In genomic region chr10:17123062-17123661, GRCh38 we compare ENCODE assay signal across 13 cellular contexts. TPM values are rescaled to one million over a fixed set of nuclear protein-coding genes. Genes with fewer than 3 reads are reported as not detected.
A peak's percentile ranks its signal among the peaks of the same experiment; 100 is the strongest.
DNase-seq lines count a peak whose midpoint lies in the region; ATAC-seq, FAIRE-seq and TF ChIP-seq lines count a peak whose summit lies in the region.
"Had no signal": no experiment of that assay in that cellular context is flagged by ENCODE, and none has a peak within 500 bp of the region (broad histone marks: within the 10 kb centered on the region; RNA-seq: fewer than 3 reads in every experiment).

No MANE protein-coding gene starts in this region.

- H3K36me3 ChIP-seq in K562 (ENCODE audit: control insufficient read depth, insufficient read depth, low read length) (no peaks in the 10 kb centered on the region), suprapubic skin (no peaks in the 10 kb centered on the region)
- H3K36me3 ChIP-seq: BE2C had no signal

- TF ChIP-seq EP300 in K562 (IDR thresholded peaks at IDR 0.05; ENCODE audit: low read length) (no peak), suprapubic skin (IDR thresholded peaks at IDR 0.05) (no peak)

- no peak for TF ChIP-seq RAD21 in K562 (CRISPR knock-in tag; conservative IDR thresholded peaks at IDR 0.05 in 1 of 2, IDR thresholded peaks at IDR 0.05 in 1 of 2)

- H3K27ac ChIP-seq in K562 (ENCODE audit: extremely low read depth, low read depth, low read length): no peak overlapping the region
- H3K27ac ChIP-seq in suprapubic skin: no peak overlapping the region

- peak; percentile 19 for DNase-seq in AG08396 (ENCODE audit: low spot score)
- peak; percentile 87 for DNase-seq in HT1080 (ENCODE audit: low read depth)
- peak in 1 of 4 experiments; percentile 16 for DNase-seq in K562 (ENCODE audit: extremely low read depth in 1 of 4, low spot score in 3 of 4)
- DNase-seq in iris pigment epithelial cell (ENCODE audit: low read depth): peak; percentile 71
- DNase-seq in suprapubic skin (ENCODE audit: low spot score in 2 of 2): no peak
- no peak for DNase-seq in DMS53 (lab: John Stamatoyannopoulos, UW)
- no peak for DNase-seq in NCI-H1092 (lab: John Stamatoyannopoulos, UW)
- DNase-seq in NCI-H146 (lab: John Stamatoyannopoulos, UW): no peak
- DNase-seq: activated naive CD8-positive, alpha-beta T cell treated with anti-CD3 and anti-CD28 coated beads for 36 hours; BE2C; effector CD8-positive, alpha-beta T cell; immature natural killer cell; NCI-H2081 treated with DMSO at 0.1 percent for 48 hours had no signal

- in situ Hi-C loops in K562 (cut with MboI): no loop called here

- no peak for TF ChIP-seq CTCF in K562 (IDR thresholded peaks at IDR 0.05 in 2 of 3, conservative IDR thresholded peaks at IDR 0.05 in 1 of 3; ENCODE audit: insufficient read depth in 2 of 3, low read depth in 1 of 3, low read length in 3 of 3)
- no peak for TF ChIP-seq CTCF in suprapubic skin (IDR thresholded peaks at IDR 0.05)

- POLR2A ChIA-PET in K562 (lab: Yijun Ruan, JAX): interaction anchor here (0.9 to 1.5 kb wide), 4 partner anchors 8 to 249 kb away, joined by 3 to 7 read pairs (median 3); no protein-coding TSS in a partner anchor

- 6% methylated on average over 1 of the region's 1 CpG for WGBS in K562 (ENCODE audit: insufficient coverage, low coverage, missing lambda C conversion rate)
- WGBS in suprapubic skin: 37% methylated on average over 1 of the region's 1 CpG

- H3K4me1 ChIP-seq in K562 (replicated peaks in 1 of 2; ENCODE audit: control insufficient read depth in 2 of 2, insufficient read depth in 2 of 2, low read length in 2 of 2) (peaks cover 0 to 3% of the 10 kb centered on the region in 2 experiments; a peak in 1 of 5 replicates), suprapubic skin (no peaks in the 10 kb centered on the region)
- H3K4me1 ChIP-seq: BE2C had no signal

- CTCF ChIA-PET in K562 (lab: Yijun Ruan, JAX; ENCODE audit: low intra/inter-chr PET ratio): no interaction called here

- no peak overlapping the region for H2AFZ ChIP-seq in K562 (ENCODE audit: low read depth, low read length)

- intact Hi-C loops in K562 (cut with micrococcal nuclease): no loop called here

- H3K9me1 ChIP-seq in K562 (ENCODE audit: control insufficient read depth, insufficient read depth, low read length): no peaks in the 10 kb centered on the region

- H3K27me3 ChIP-seq in K562 (ENCODE audit: control insufficient read depth in 2 of 2, insufficient read depth in 2 of 2, low read length in 2 of 2) (peaks cover 0 to 4% of the 10 kb centered on the region in 2 experiments; a peak in 2 of 5 replicates), suprapubic skin (no peaks in the 10 kb centered on the region)
- H3K27me3 ChIP-seq: BE2C had no signal

- no peak overlapping the region for H3K4me2 ChIP-seq in K562 (ENCODE audit: insufficient read depth, low read length)

- no TSS peak for BruUV-seq in K562 (replicated peaks; lab: Mats Ljungman, UMichigan)

- no peaks in the 10 kb centered on the region for H3K9me3 ChIP-seq in K562 (replicated peaks; ENCODE audit: control insufficient read depth, insufficient read depth, low read depth, low read length)
- no peaks in the 10 kb centered on the region for H3K9me3 ChIP-seq in suprapubic skin
- H3K9me3 ChIP-seq: BE2C had no signal

- H3K79me2 ChIP-seq in K562 (ENCODE audit: control insufficient read depth, insufficient read depth, low read length): no peaks in the 10 kb centered on the region

- no peak overlapping the region for H3K9ac ChIP-seq in K562 (ENCODE audit: insufficient read depth in 1 of 2, low read depth in 2 of 2, low read length in 2 of 2)

- ATAC-seq in K562: no peak

- FAIRE-seq in K562 (lab: Jason Lieb, UNC): no peak

- H3K4me3 ChIP-seq in K562 (no peak overlapping the region), suprapubic skin (no peak overlapping the region)

- no peaks in the 10 kb centered on the region for H4K20me1 ChIP-seq in K562 (replicated peaks; ENCODE audit: control insufficient read depth, insufficient read depth, low read length)

- TF ChIP-seq POLR2A in K562 (conservative IDR thresholded peaks at IDR 0.05) (no peak), suprapubic skin (IDR thresholded peaks at IDR 0.05) (no peak)

TF ChIP-seq in K562, 482 proteins besides CTCF, POLR2A, EP300 and RAD21 (continues in another document):
- TF ChIP-seq JUND (IDR thresholded peaks at IDR 0.05; ENCODE audit: borderline replicate concordance, low read depth, low read length) (peak; percentile 61; the same call in 1 of the 2 replicates), JUND (tag; IDR thresholded peaks at IDR 0.05; ENCODE audit: borderline replicate concordance, low read depth, low read length) (peak; percentile 30; the same call in 1 of the 3 replicates), TCF3 (CRISPR knock-in tag; IDR thresholded peaks at IDR 0.05) (0 out of 2 replicates have a peak, but pooled peaks have one; percentile 12), FOSL1 (tag; conservative IDR thresholded peaks at IDR 0.05) (peak; percentile 66), ARID1B (IDR thresholded peaks at IDR 0.05) (0 out of 2 replicates have a peak, but pooled peaks have one; percentile 14), KDM1A (IDR thresholded peaks at IDR 0.05) (peak in 1 of 2 experiments; percentile 44; a peak in 1 of 4 replicates)
- TF ChIP-seq, protein P1, sequence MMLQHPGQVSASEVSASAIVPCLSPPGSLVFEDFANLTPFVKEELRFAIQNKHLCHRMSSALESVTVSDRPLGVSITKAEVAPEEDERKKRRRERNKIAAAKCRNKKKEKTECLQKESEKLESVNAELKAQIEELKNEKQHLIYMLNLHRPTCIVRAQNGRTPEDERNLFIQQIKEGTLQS (IDR thresholded peaks at IDR 0.05): peak; percentile 63
- TF ChIP-seq, protein P1 (CRISPR knock-in tag; conservative IDR thresholded peaks at IDR 0.05): no peak

RNA-seq across cellular contexts. Expression of gene CUBN, which starts 6.4 kb away (rescaled TPM):
- total RNA-seq in HT1080 (2014; rRNA removed; shearing (Covaris generic)): 0.90 and 1.3 TPM in 2 replicates
- polyA plus RNA-seq in HT1080 (2015; cell fraction: cytosol; rRNA removed): 0.37 and 1.5 TPM in 2 replicates
- polyA plus RNA-seq in HT1080 (2015; cell fraction: nucleus; rRNA removed): 0.70 and 2.0 TPM in 2 replicates
- 0.55 and 0.67 TPM in 2 replicates for total RNA-seq in K562 (2011; cell fraction: chromatin; rRNA removed; ENCODE audit: low replicate concordance)
- total RNA-seq in K562 (2011; cell fraction: nucleolus; rRNA removed): 0.50 and 0.79 TPM in 2 replicates
- total RNA-seq in K562 (2011; cell fraction: nucleoplasm; rRNA removed): 0.38 and 0.95 TPM in 2 replicates
- total RNA-seq in K562 (2014; rRNA removed) (0.08 and 0.09 TPM in 2 replicates), K562 (2014; rRNA removed; fragmentation: Illumina TruSeq; extraction: Trizol) (0.13 and 0.33 TPM in 2 replicates), K562 (2015; rRNA removed; fragmentation: Illumina TruSeq; extraction: Trizol) (0.22 and 0.23 TPM in 2 replicates), K562 (2021) (0.09 and 0.22 TPM in 2 replicates), suprapubic skin (1 to 10 TPM; 1.1 to 8.4 (median 1.2) TPM)
- polyA plus RNA-seq in K562 (2011; rRNA removed) (0.18 and 0.22 TPM in 2 replicates), K562 (2014; fragmentation: Illumina TruSeq; extraction: Trizol) (0.09 and 0.17 TPM in 2 replicates), K562 (2014; fragmentation: Nextera tagmentation; extraction: Ambion mirVana) (under 1 TPM; 0.04 TPM), K562 (2014; rRNA removed) (0.09 and 0.61 TPM in 2 replicates)
- polyA plus RNA-seq in K562 (2011; cell fraction: cytosol; rRNA removed): 0.03 and 0.07 TPM in 2 replicates
- 0.48 and 1.2 TPM in 2 replicates for polyA plus RNA-seq in K562 (2011; cell fraction: nucleus; rRNA removed)
- 0.12 and 0.79 TPM in 2 replicates for polyA plus RNA-seq in K562 (2012)
- 0.48 and 0.67 TPM in 2 replicates for polyA minus RNA-seq in K562 (2011; rRNA and poly(A)+ RNA removed)
- polyA minus RNA-seq in K562 (2011; cell fraction: cytosol; rRNA and poly(A)+ RNA removed): not detected in 2 replicates
- polyA minus RNA-seq in K562 (2011; cell fraction: nucleus; rRNA and poly(A)+ RNA removed): 0.40 and 1.6 TPM in 2 replicates

Comparison
In these comparisons a context has a peak if more than half of its experiments do, and no peak if none do; other contexts are left out.
1. DNase-seq: peak in AG08396 (single experiment), HT1080 (single experiment) and iris pigment epithelial cell (single experiment); none in suprapubic skin (0 of 2), DMS53 (single experiment), NCI-H1092 (single experiment) and NCI-H146 (single experiment).